In the genomic region with DNA sequence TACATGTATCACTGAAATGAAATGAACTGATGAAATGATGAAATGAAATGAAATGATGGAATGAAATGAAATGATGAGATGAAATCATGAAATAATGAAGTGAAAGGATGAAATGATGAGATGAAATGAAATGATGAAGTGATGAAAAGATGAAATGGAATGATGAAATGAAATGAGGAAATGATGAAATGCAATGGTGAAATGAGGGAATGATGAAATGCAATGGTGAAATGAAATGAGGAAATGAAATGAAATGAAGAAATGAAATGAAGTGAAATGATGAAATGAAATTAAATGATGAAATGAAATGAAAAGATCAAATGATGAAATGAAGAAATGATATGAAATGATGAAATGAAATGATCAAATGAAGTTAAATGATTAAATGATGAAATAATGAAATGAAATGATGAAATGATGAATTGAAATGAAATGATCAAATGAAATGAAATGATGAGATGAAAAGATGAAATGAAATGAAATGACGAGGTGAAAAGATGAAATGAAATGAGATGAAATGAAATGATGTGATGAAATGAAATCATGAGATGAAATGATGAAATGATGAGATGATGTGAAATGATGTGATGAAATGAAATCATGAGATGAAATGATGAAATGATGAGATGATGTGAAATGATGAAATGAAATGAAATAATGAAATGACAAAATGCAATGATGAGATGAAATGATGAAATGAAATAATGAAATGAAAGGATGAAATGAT, we compare ENCODE assay signal across 7 cellular contexts.
DNase-seq lines count a peak whose midpoint lies in the region; ATAC-seq, FAIRE-seq and TF ChIP-seq lines count a peak whose summit lies in the region.
"Not testable (repeated sequence)": the region's sequence is repeated elsewhere in the genome, so short reads cannot be mapped to it uniquely, and the experiment has no call there.

No MANE protein-coding gene starts in this region.

- H3K4me2 ChIP-seq in GM12878 (ENCODE audit: control insufficient read depth, insufficient read depth), result not testable (repeated sequence)

- SMC1A ChIA-PET in GM12878 (lab: Charles Lee; ENCODE audit: uncharacterized antibody, unreplicated experiment), result not testable (repeated sequence)

- H3K9me3 ChIP-seq in CD8-positive, alpha-beta T cell (ENCODE audit: low read length); HEK293 (ENCODE audit: control insufficient read depth, insufficient read depth, low read depth, low read length); GM12878 (replicated peaks; ENCODE audit: control insufficient read depth, insufficient read depth, low read length); kidney (ENCODE audit: control insufficient read depth in 1 of 2, low read length in 2 of 2); pancreas: not testable (repeated sequence)
- peaks cover 32% of the 10 kb centered on the region for H3K9me3 ChIP-seq in endodermal cell (ENCODE audit: control insufficient read depth, low read length)

- not testable (repeated sequence) for TF ChIP-seq RAD21 in GM12878 (IDR thresholded peaks at IDR 0.05; ENCODE audit: insufficient read depth, low read depth, low read length)

- not testable (repeated sequence) for H3K27me3 ChIP-seq in CD8-positive, alpha-beta T cell (ENCODE audit: insufficient read depth, low read length); GM12878 (replicated peaks in 1 of 2; ENCODE audit: control insufficient read depth in 2 of 2, insufficient read depth in 2 of 2, low read length in 1 of 2); endodermal cell (ENCODE audit: control insufficient read depth, insufficient read depth, low read length, poor library complexity, severe bottlenecking)
- peaks cover 0 to 15% (median 0%) of the 10 kb centered on the region in 4 donors for H3K27me3 ChIP-seq in pancreas

- ATAC-seq in CD8-positive, alpha-beta T cell; GM12878; pancreas: not testable (repeated sequence)

- not testable (repeated sequence) for H3K9ac ChIP-seq in GM12878 (ENCODE audit: control insufficient read depth, insufficient read depth, low read length); endodermal cell (ENCODE audit: extremely low read depth, low read length, poor library complexity, severe bottlenecking); kidney (ENCODE audit: low read length in 2 of 2)

- not testable (repeated sequence) for H3K4me3 ChIP-seq in CD8-positive, alpha-beta T cell (ENCODE audit: low read depth, low read length); HEK293 (ENCODE audit: low read depth, low read length); GM12878; kidney (ENCODE audit: low read length in 2 of 2); pancreas
- H3K4me3 ChIP-seq in endodermal cell (ENCODE audit: low read length), result peak overlapping the region; percentile 51

- not testable (repeated sequence) for H3K79me2 ChIP-seq in GM12878 (ENCODE audit: control insufficient read depth, insufficient read depth, low read length)

- RAD21 ChIA-PET in GM12878 (lab: Charles Lee; ENCODE audit: unreplicated experiment), result not testable (repeated sequence)

- not testable (repeated sequence) for BruUV-seq in GM12878 (replicated peaks; lab: Mats Ljungman, UMichigan)

- intact Hi-C loops in CD8-positive, alpha-beta T cell (cut with DNase I, micrococcal nuclease); GM12878 (cut with micrococcal nuclease; ENCODE audit: unreplicated experiment); kidney (cut with DNase I); pancreas (cut with DNase I): not testable (repeated sequence)

- DNase-seq in CD8-positive, alpha-beta T cell; GM12878 (ENCODE audit: low read depth, low spot score); endodermal cell; kidney; pancreas: not testable (repeated sequence)
- DNase-seq in amniotic epithelial cell (ENCODE audit: low read depth), result peak; percentile 5

- CTCF ChIA-PET in CD8-positive, alpha-beta T cell (lab: Charles Lee); HEK293 (lab: Yijun Ruan, JAX); GM12878 (lab: Yijun Ruan, JAX): not testable (repeated sequence)

- not testable (repeated sequence) for H4K20me1 ChIP-seq in GM12878 (ENCODE audit: control insufficient read depth, insufficient read depth)

- H3K27ac Mint-ChIP-seq in CD8-positive, alpha-beta T cell; endodermal cell: not testable (repeated sequence)

- not testable (repeated sequence) for TF ChIP-seq EP300 in GM12878 (IDR thresholded peaks at IDR 0.05; ENCODE audit: borderline replicate concordance in 1 of 2, control insufficient read depth in 1 of 2, low read depth in 2 of 2, low read length in 2 of 2)

- not testable (repeated sequence) for H3K4me3 Mint-ChIP-seq in CD8-positive, alpha-beta T cell; endodermal cell

- H2AFZ ChIP-seq in GM12878 (ENCODE audit: control insufficient read depth, low read depth, low read length), result not testable (repeated sequence)

- not testable (repeated sequence) for H3K4me1 Mint-ChIP-seq in CD8-positive, alpha-beta T cell (ENCODE audit: low read depth); endodermal cell

- WGBS in GM12878 (ENCODE audit: insufficient coverage, insufficient replicate concordance, low lambda C conversion rate, missing lambda C conversion rate), result 3% methylated on average over 1 of the region's 1 CpG
- 68 to 76% methylated on average over 1 of the region's 1 CpG for WGBS in endodermal cell (ENCODE audit: insufficient coverage in 1 of 2, insufficient read length in 1 of 2), 2 experiments
- 46 to 53% methylated on average over 1 of the region's 1 CpG for WGBS in pancreas, 2 donors

- in situ Hi-C loops in GM12878 (cut with MboI), result not testable (repeated sequence)

- not testable (repeated sequence) for H3K4me1 ChIP-seq in CD8-positive, alpha-beta T cell (ENCODE audit: insufficient read depth, low read length); HEK293 (ENCODE audit: control insufficient read depth, insufficient read depth, low read length); GM12878 (ENCODE audit: control insufficient read depth, insufficient read depth, low read length); endodermal cell (ENCODE audit: control insufficient read depth, insufficient read depth, low read length); kidney (ENCODE audit: control insufficient read depth in 1 of 2, insufficient read depth in 1 of 2, low read depth in 1 of 2, low read length in 2 of 2); pancreas

- POLR2A ChIA-PET in CD8-positive, alpha-beta T cell (lab: Charles Lee); HEK293 (lab: Yijun Ruan, JAX); GM12878 (lab: Charles Lee): not testable (repeated sequence)

- FAIRE-seq in GM12878 (lab: Jason Lieb, UNC), result not testable (repeated sequence)
- peak; percentile 88 for FAIRE-seq in kidney (lab: Jason Lieb, UNC)
- FAIRE-seq in pancreas (lab: Jason Lieb, UNC), result peak; percentile 91

- not testable (repeated sequence) for H3K9me3 Mint-ChIP-seq in CD8-positive, alpha-beta T cell
- peaks cover 52% of the 10 kb centered on the region for H3K9me3 Mint-ChIP-seq in endodermal cell

- TF ChIP-seq CTCF in CD8-positive, alpha-beta T cell (IDR thresholded peaks at IDR 0.05), result peak; percentile 11
- not testable (repeated sequence) for TF ChIP-seq CTCF in HEK293 (tag by site-specific recombination; IDR thresholded peaks at IDR 0.05); GM12878 (IDR thresholded peaks at IDR 0.05 in 2 of 3, conservative IDR thresholded peaks at IDR 0.05 in 1 of 3; ENCODE audit: control insufficient read depth in 2 of 3, extremely low read depth in 1 of 3, insufficient read depth in 1 of 3, low read depth in 3 of 3, low read length in 3 of 3); endodermal cell (conservative IDR thresholded peaks at IDR 0.05); kidney (IDR thresholded peaks at IDR 0.05; ENCODE audit: borderline replicate concordance, extremely low read depth, insufficient read depth); pancreas (IDR thresholded peaks at IDR 0.05)

- H3K36me3 Mint-ChIP-seq in CD8-positive, alpha-beta T cell; endodermal cell (ENCODE audit: low read depth): not testable (repeated sequence)

- not testable (repeated sequence) for H3K27ac ChIP-seq in CD8-positive, alpha-beta T cell (ENCODE audit: low read depth, low read length); HEK293 (ENCODE audit: extremely low read depth, low read depth, low read length); GM12878 (ENCODE audit: control insufficient read depth, insufficient read depth); endodermal cell (ENCODE audit: low read depth, low read length); kidney (ENCODE audit: low read depth in 2 of 2, low read length in 2 of 2); pancreas

- not testable (repeated sequence) for H3K36me3 ChIP-seq in CD8-positive, alpha-beta T cell (ENCODE audit: insufficient read depth, low read length); HEK293 (ENCODE audit: control insufficient read depth in 2 of 2, insufficient read depth in 1 of 2, low read length in 2 of 2); GM12878 (ENCODE audit: control insufficient read depth in 2 of 2, insufficient read depth in 2 of 2, low read length in 1 of 2); endodermal cell (ENCODE audit: control insufficient read depth, insufficient read depth, low read length); kidney (ENCODE audit: control insufficient read depth in 1 of 2, insufficient read depth in 2 of 2, low read length in 2 of 2); pancreas

- TF ChIP-seq POLR2A in GM12878 (IDR thresholded peaks at IDR 0.05; ENCODE audit: low read depth, low read length), result not testable (repeated sequence)

- not testable (repeated sequence) for H3K27me3 Mint-ChIP-seq in CD8-positive, alpha-beta T cell (ENCODE audit: low read depth); endodermal cell (ENCODE audit: insufficient read depth)

TF ChIP-seq in GM12878, 131 proteins besides CTCF, POLR2A, EP300 and RAD21:
- peak; percentile 44; the same call in 1 of the 2 replicates for TF ChIP-seq ZNF24 (IDR thresholded peaks at IDR 0.05)
